ENCODE assay signal across 1 cellular context in the genomic region with DNA sequence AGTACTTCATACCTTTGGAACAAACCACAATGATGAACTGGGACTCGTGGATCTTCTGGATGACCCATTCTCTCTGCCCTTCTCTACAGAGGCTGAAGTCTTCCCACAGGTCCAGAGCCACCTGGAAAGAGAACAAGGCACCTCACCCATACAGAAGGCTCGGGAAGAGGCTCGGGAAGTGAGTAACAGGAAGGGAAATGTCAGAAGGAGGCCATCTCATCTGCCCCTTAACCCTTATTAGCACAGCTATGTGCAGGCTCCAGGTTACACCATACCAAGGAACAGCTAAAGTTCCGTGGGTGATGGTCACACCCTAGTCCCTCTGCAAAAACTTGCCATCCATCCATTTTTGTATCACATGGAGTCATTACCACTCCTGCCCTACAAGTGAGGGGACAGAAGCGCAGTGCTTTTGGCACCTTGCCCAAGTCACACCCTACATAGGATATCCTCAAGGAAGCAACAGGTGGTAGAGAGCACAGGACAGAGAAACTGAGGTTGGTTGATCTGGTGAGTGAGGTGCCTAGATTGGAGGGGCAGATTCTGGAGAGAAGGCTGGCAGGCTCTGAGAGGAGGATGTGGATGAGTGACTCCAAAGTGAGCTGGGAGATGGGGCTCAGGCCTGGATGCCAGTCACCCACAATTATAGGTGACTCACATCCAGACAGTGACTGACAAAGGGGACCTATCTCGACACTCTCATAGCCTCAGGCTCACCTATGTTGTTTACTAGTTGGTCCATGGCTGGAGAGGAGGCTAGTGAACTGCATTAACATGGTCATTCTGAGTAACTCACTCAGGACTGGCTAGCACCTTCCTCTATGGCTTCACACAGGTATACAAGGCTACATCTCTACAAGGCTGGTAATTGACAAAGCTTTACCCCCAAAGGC.
TF ChIP-seq lines count a peak whose summit lies in the region.

No MANE protein-coding gene starts in this region.

TF ChIP-seq in HCT116, 20 proteins besides CTCF, POLR2A, EP300 and RAD21:
- no peak for TF ChIP-seq ATF3 (IDR thresholded peaks at IDR 0.05)
- no peak for TF ChIP-seq TCF7L2 (IDR thresholded peaks at IDR 0.05; ENCODE audit: borderline replicate concordance, extremely low read depth, insufficient read depth, insufficient read length)
- no peak for TF ChIP-seq POLR2AphosphoS5 (IDR thresholded peaks at IDR 0.05; ENCODE audit: low read depth, low read length)
- TF ChIP-seq REST (IDR thresholded peaks at IDR 0.05; ENCODE audit: low read depth) = no peak
- no peak for TF ChIP-seq SRF (IDR thresholded peaks at IDR 0.05; ENCODE audit: low read depth)
- TF ChIP-seq ZNF274 (IDR thresholded peaks at IDR 0.05; ENCODE audit: low read depth, low read length) = no peak
- no peak for TF ChIP-seq EZH2 (IDR thresholded peaks at IDR 0.05)
- no peak for TF ChIP-seq CBX3 (IDR thresholded peaks at IDR 0.05; ENCODE audit: low read depth)
- TF ChIP-seq MAX (IDR thresholded peaks at IDR 0.05) = no peak
- TF ChIP-seq EZH2phosphoT487 (IDR thresholded peaks at IDR 0.05; ENCODE audit: borderline replicate concordance) = no peak
- TF ChIP-seq JUND (IDR thresholded peaks at IDR 0.05) = no peak
- no peak for TF ChIP-seq SIN3A (IDR thresholded peaks at IDR 0.05; ENCODE audit: low read depth)
- TF ChIP-seq, protein P1, sequence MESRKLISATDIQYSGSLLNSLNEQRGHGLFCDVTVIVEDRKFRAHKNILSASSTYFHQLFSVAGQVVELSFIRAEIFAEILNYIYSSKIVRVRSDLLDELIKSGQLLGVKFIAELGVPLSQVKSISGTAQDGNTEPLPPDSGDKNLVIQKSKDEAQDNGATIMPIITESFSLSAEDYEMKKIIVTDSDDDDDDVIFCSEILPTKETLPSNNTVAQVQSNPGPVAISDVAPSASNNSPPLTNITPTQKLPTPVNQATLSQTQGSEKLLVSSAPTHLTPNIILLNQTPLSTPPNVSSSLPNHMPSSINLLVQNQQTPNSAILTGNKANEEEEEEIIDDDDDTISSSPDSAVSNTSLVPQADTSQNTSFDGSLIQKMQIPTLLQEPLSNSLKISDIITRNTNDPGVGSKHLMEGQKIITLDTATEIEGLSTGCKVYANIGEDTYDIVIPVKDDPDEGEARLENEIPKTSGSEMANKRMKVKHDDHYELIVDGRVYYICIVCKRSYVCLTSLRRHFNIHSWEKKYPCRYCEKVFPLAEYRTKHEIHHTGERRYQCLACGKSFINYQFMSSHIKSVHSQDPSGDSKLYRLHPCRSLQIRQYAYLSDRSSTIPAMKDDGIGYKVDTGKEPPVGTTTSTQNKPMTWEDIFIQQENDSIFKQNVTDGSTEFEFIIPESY (IDR thresholded peaks at IDR 0.05; ENCODE audit: extremely low read depth, insufficient replicate concordance, low read length) = no peak
- TF ChIP-seq YY1 (IDR thresholded peaks at IDR 0.05; ENCODE audit: extremely low read depth, insufficient replicate concordance, low read depth, low read length) = no peak
- TF ChIP-seq FOSL1 (IDR thresholded peaks at IDR 0.05; ENCODE audit: low read depth) = no peak
- TF ChIP-seq SP1 (IDR thresholded peaks at IDR 0.05; ENCODE audit: low read depth) = no peak
- no peak for TF ChIP-seq EGR1 (IDR thresholded peaks at IDR 0.05; ENCODE audit: low read depth)
- no peak for TF ChIP-seq ZFX (IDR thresholded peaks at IDR 0.05)
- TF ChIP-seq ELF1 (IDR thresholded peaks at IDR 0.05; ENCODE audit: borderline replicate concordance, low read depth) = no peak
